In genomic region chr19:51691122-51692064, GRCh38 we compare ENCODE assay signal across 8 cellular contexts. TPM values are rescaled to one million over a fixed set of nuclear protein-coding genes. Genes with fewer than 3 reads are reported as not detected.
A peak's percentile ranks its signal among the peaks of the same experiment; 100 is the strongest.
DNase-seq lines count a peak whose midpoint lies in the region; ATAC-seq, FAIRE-seq and TF ChIP-seq lines count a peak whose summit lies in the region.

No MANE protein-coding gene starts in this region.

- peaks cover 18% of the 10 kb centered on the region for H3K27me3 Mint-ChIP-seq in T-helper 1 cell treated with Interleukin-12 subunit alpha and Interleukin-12 subunit beta and Interleukin-4 antibody, amounts not matched to agents 30 μg/mL and 1 μg/mL, for 36 hours (ENCODE audit: low read depth)
- no peaks in the 10 kb centered on the region for H3K27me3 Mint-ChIP-seq in activated CD4-positive, alpha-beta memory T cell treated with anti-CD3 and anti-CD28 coated beads for 36 hours

- TF ChIP-seq CTCF in left ventricle myocardium inferior (IDR thresholded peaks at IDR 0.05; ENCODE audit: borderline replicate concordance) (no peak), gastrocnemius medialis (IDR thresholded peaks at IDR 0.05 in 4 of 5, conservative IDR thresholded peaks at IDR 0.05 in 1 of 5) (no peak), GM13976 (IDR thresholded peaks at IDR 0.05; ENCODE audit: borderline replicate concordance, control extremely low read depth, extremely low read depth, insufficient read depth, missing control alignments) (no peak)

- peak overlapping the region; percentile 57 for H3K4me3 Mint-ChIP-seq in T-helper 1 cell treated with Interleukin-12 subunit alpha and Interleukin-12 subunit beta and Interleukin-4 antibody, amounts not matched to agents 30 μg/mL and 1 μg/mL, for 36 hours
- H3K4me3 Mint-ChIP-seq in activated CD4-positive, alpha-beta memory T cell treated with anti-CD3 and anti-CD28 coated beads for 36 hours = peak overlapping the region; percentile 61

- no peaks in the 10 kb centered on the region for H3K9me3 Mint-ChIP-seq in T-helper 1 cell treated with Interleukin-12 subunit alpha and Interleukin-12 subunit beta and Interleukin-4 antibody, amounts not matched to agents 30 μg/mL and 1 μg/mL, for 36 hours
- H3K9me3 Mint-ChIP-seq in activated CD4-positive, alpha-beta memory T cell treated with anti-CD3 and anti-CD28 coated beads for 36 hours = peaks cover under 1% of the 10 kb centered on the region

- no peak for DNase-seq in T-helper 1 cell
- DNase-seq in activated CD4-positive, alpha-beta memory T cell treated with anti-CD3 and anti-CD28 coated beads for 36 hours = no peak
- DNase-seq in left ventricle myocardium inferior = no peak
- DNase-seq in gastrocnemius medialis = no peak
- no peak for DNase-seq in GM13976 (ENCODE audit: low spot score)
- DNase-seq in GM12891 (ENCODE audit: insufficient read length, low spot score) = no peak

- FAIRE-seq in GM12891 (lab: Jason Lieb, UNC) = no peak

- H3K27ac ChIP-seq in left ventricle myocardium inferior (replicated peaks) = peak overlapping the region; percentile 97
- H3K27ac ChIP-seq in gastrocnemius medialis = peak overlapping the region; percentile 92 to 97 (median 94)

- H3K4me1 Mint-ChIP-seq in T-helper 1 cell treated with Interleukin-12 subunit alpha and Interleukin-12 subunit beta and Interleukin-4 antibody, amounts not matched to agents 30 μg/mL and 1 μg/mL, for 36 hours (ENCODE audit: low read depth) = peaks cover 13% of the 10 kb centered on the region
- peaks cover 11% of the 10 kb centered on the region for H3K4me1 Mint-ChIP-seq in activated CD4-positive, alpha-beta memory T cell treated with anti-CD3 and anti-CD28 coated beads for 36 hours (ENCODE audit: low read depth)

- ATAC-seq in gastrocnemius medialis (no peak), HG03039 (IDR thresholded peaks at IDR 0.05; ENCODE audit: unreplicated experiment) (no peak)

- H3K9me3 ChIP-seq in left ventricle myocardium inferior (replicated peaks) (no peaks in the 10 kb centered on the region), gastrocnemius medialis (no peaks in the 10 kb centered on the region)

- H3K27ac Mint-ChIP-seq in T-helper 1 cell treated with Interleukin-12 subunit alpha and Interleukin-12 subunit beta and Interleukin-4 antibody, amounts not matched to agents 30 μg/mL and 1 μg/mL, for 36 hours = peak overlapping the region; percentile 72
- H3K27ac Mint-ChIP-seq in activated CD4-positive, alpha-beta memory T cell treated with anti-CD3 and anti-CD28 coated beads for 36 hours = peak overlapping the region; percentile 64

- no peaks in the 10 kb centered on the region for H3K27me3 ChIP-seq in left ventricle myocardium inferior (ENCODE audit: low read depth)
- H3K27me3 ChIP-seq in gastrocnemius medialis = peaks cover 0 to 5% (median 0%) of the 10 kb centered on the region in 3 donors

- peaks cover 6% of the 10 kb centered on the region for H3K36me3 Mint-ChIP-seq in T-helper 1 cell treated with Interleukin-12 subunit alpha and Interleukin-12 subunit beta and Interleukin-4 antibody, amounts not matched to agents 30 μg/mL and 1 μg/mL, for 36 hours (ENCODE audit: low read depth)
- no peaks in the 10 kb centered on the region for H3K36me3 Mint-ChIP-seq in activated CD4-positive, alpha-beta memory T cell treated with anti-CD3 and anti-CD28 coated beads for 36 hours

- intact Hi-C loops in activated CD4-positive, alpha-beta memory T cell treated with anti-CD3 and anti-CD28 coated beads for 36 hours (cut with micrococcal nuclease) = no loop called here
- intact Hi-C loops in left ventricle myocardium inferior (cut with micrococcal nuclease) = no loop called here
- intact Hi-C loops in gastrocnemius medialis (cut with DNase I; ENCODE audit: low total_unique reads) = no loop called here

- CTCF ChIA-PET in activated CD4-positive, alpha-beta memory T cell treated with anti-CD3 and anti-CD28 coated beads for 36 hours (lab: Charles Lee) = no interaction called here

- in situ Hi-C loops in gastrocnemius medialis (cut with MboI; ENCODE audit: low sequenced_read_pairs in 4 of 4) (no loop called here), GM13976 (cut with MboI; ENCODE audit: low sequenced_read_pairs, unreplicated experiment) (no loop called here)

- H3K4me1 ChIP-seq in left ventricle myocardium inferior = peaks cover 73% of the 10 kb centered on the region
- peaks cover 9 to 16% of the 10 kb centered on the region in 2 donors for H3K4me1 ChIP-seq in gastrocnemius medialis

- POLR2A ChIA-PET in activated CD4-positive, alpha-beta memory T cell treated with anti-CD3 and anti-CD28 coated beads for 36 hours (lab: Charles Lee) = interaction anchor here (1.5 kb wide), 1 partner anchor 12 kb away, joined by 6 read pairs; no protein-coding TSS in a partner anchor

- H3K4me3 ChIP-seq in left ventricle myocardium inferior = peak overlapping the region; percentile 96
- H3K4me3 ChIP-seq in gastrocnemius medialis = peak overlapping the region; percentile 71 to 89 (median 82)

- TF ChIP-seq POLR2A in gastrocnemius medialis (IDR thresholded peaks at IDR 0.05) (no peak), GM12891 (IDR thresholded peaks at IDR 0.05; ENCODE audit: low read depth, low read length) (no peak)

- H3K36me3 ChIP-seq in left ventricle myocardium inferior (peaks cover 29% of the 10 kb centered on the region), gastrocnemius medialis (no peaks in the 10 kb centered on the region)

TF ChIP-seq in GM12891, 5 proteins besides CTCF, POLR2A, EP300 and RAD21:
- TF ChIP-seq POLR2AphosphoS5 (IDR thresholded peaks at IDR 0.05; ENCODE audit: low read depth, low read length) (no peak), TAF1 (IDR thresholded peaks at IDR 0.05; ENCODE audit: low read depth, low read length) (no peak), PAX5 (IDR thresholded peaks at IDR 0.05; ENCODE audit: insufficient read depth, low read length, severe bottlenecking) (no peak), SPI1 (IDR thresholded peaks at IDR 0.05; ENCODE audit: low read depth, low read length) (no peak), POU2F2 (IDR thresholded peaks at IDR 0.05; ENCODE audit: low read depth, low read length) (no peak)
TF ChIP-seq in GM12891: peak in this region for 0.

RNA-seq across cellular contexts. Expression of gene SPACA6, which starts 1.7 kb away (rescaled TPM):
- 10 to 100 TPM in 1 of 2 experiments, 1 to 10 TPM in 1; 10.0 to 14.2 TPM for total RNA-seq in activated CD4-positive, alpha-beta memory T cell treated with anti-CD3 and anti-CD28 coated beads for 36 hours
- total RNA-seq in left ventricle myocardium inferior (11.8 TPM), gastrocnemius medialis (under 1 TPM in 3 of 4 donors, not detected in 1; 0.64 to 0.94 (median 0.71) TPM)
- 2.9 TPM for polyA plus RNA-seq in GM12891 (2012; ENCODE audit: low read depth, missing spikeins)

RNA-seq across cellular contexts. Expression of gene HAS1, which starts 32.4 kb away (rescaled TPM):
- not detected for total RNA-seq in activated CD4-positive, alpha-beta memory T cell treated with anti-CD3 and anti-CD28 coated beads for 36 hours
- total RNA-seq in left ventricle myocardium inferior = 0.41 TPM
- total RNA-seq in gastrocnemius medialis = under 1 TPM in 1 of 4 donors, not detected in 3; 0.18 TPM
- not detected for polyA plus RNA-seq in GM12891 (2012; ENCODE audit: low read depth, missing spikeins)

RNA-seq across cellular contexts. Expression of gene SIGLEC14, which starts 44.8 kb away (rescaled TPM):
- total RNA-seq in activated CD4-positive, alpha-beta memory T cell treated with anti-CD3 and anti-CD28 coated beads for 36 hours = not detected
- 0.33 TPM for total RNA-seq in left ventricle myocardium inferior
- 1 to 10 TPM in 1 of 4 donors, under 1 TPM in 2, not detected in 1; 0.83 to 2.2 (median 0.98) TPM for total RNA-seq in gastrocnemius medialis
- not detected for polyA plus RNA-seq in GM12891 (2012; ENCODE audit: low read depth, missing spikeins)
